Comparison of ENCODE assay signal across 7 cellular contexts in the genomic region with DNA sequence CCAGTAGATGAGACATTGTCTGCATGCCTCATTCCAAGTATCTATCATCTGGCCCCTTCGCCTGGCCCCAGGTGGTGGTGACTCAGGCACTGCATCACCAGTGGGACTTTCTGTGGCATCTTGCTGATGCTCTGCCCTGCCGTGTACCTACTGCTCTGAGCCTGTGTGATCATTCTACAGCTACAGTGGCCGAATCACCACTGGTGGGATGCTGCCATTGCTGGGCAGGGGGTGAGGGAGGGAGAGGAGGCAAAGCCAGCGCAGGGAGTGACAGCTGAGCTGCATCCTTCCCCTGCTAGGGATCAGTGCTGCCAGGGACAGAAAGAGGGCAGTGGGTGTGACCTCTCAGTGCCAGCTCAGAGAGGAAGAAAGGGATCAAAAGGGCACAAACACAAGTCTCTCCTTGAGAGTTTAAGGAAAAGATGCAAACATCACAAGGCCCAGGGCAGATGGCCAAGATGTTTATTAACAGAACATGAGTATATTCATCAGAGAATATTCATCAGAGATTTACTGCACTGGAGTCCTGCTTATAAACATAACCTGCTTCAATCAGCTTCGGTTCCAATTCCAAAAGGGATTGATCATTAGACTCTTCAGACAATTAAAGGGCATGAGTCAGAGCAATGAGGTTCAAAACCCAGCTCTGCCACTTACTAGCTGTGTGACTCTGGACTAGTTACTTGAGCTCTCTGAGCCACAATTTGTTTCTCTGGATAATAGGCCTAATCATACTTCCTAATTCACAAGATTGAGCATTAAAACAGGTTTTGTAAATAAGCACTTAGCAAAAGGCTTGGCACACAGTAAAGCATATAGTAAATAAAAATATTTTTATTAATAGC.
DNase-seq lines count a peak whose midpoint lies in the region; ATAC-seq and TF ChIP-seq lines count a peak whose summit lies in the region.

No MANE protein-coding gene starts in this region.

- H3K27me3 Mint-ChIP-seq in HFFc6 (ENCODE audit: insufficient read depth): no peaks in the 10 kb centered on the region; the same call in none of the 2 replicates

- H3K9me3 Mint-ChIP-seq in HFFc6: no peaks in the 10 kb centered on the region
- no peaks in the 10 kb centered on the region for H3K9me3 Mint-ChIP-seq in stimulated activated effector memory CD8-positive, alpha-beta T cell treated with anti-CD3 and anti-CD28 coated beads, Interleukin-12 subunit alpha, Interleukin-12 subunit beta, amount 100 ng/mL, for 72 hours

- H3K4me3 Mint-ChIP-seq in HFFc6: no peak overlapping the region
- peak overlapping the region; percentile 36 for H3K4me3 Mint-ChIP-seq in stimulated activated effector memory CD8-positive, alpha-beta T cell treated with anti-CD3 and anti-CD28 coated beads, Interleukin-12 subunit alpha, Interleukin-12 subunit beta, amount 100 ng/mL, for 72 hours

- ATAC-seq in stimulated activated effector memory CD8-positive, alpha-beta T cell treated with anti-CD3 and anti-CD28 coated beads, Interleukin-12 subunit alpha, Interleukin-12 subunit beta, amount 100 ng/mL, for 72 hours: peak; percentile 100
- ATAC-seq in HG03378 (IDR thresholded peaks at IDR 0.05; ENCODE audit: unreplicated experiment): no peak

- H3K4me1 Mint-ChIP-seq in HFFc6 (ENCODE audit: low read depth): peaks cover 24% of the 10 kb centered on the region
- H3K4me1 Mint-ChIP-seq in stimulated activated effector memory CD8-positive, alpha-beta T cell treated with anti-CD3 and anti-CD28 coated beads, Interleukin-12 subunit alpha, Interleukin-12 subunit beta, amount 100 ng/mL, for 72 hours: peaks cover 15% of the 10 kb centered on the region

- DNase-seq in HFFc6: peak; percentile 62
- DNase-seq in activated CD4-positive, alpha-beta T cell treated with anti-CD3 and anti-CD28 coated beads, Interleukin-2, amount 50 U/mL, for 24 hours (ENCODE audit: low read depth in 1 of 2, low spot score in 1 of 2): peak; percentile 26 to 77
- DNase-seq in foreskin melanocyte: peak; percentile 43
- peak; percentile 43 to 75 for DNase-seq in stimulated activated effector memory CD8-positive, alpha-beta T cell treated with anti-CD3 and anti-CD28 coated beads, Interleukin-12 subunit alpha, Interleukin-12 subunit beta, amount 100 ng/mL, for 72 hours (ENCODE audit: low spot score in 2 of 2)
- no peak for DNase-seq in NCI-H2171 treated with DMSO at 0.1 percent for 48 hours (lab: John Stamatoyannopoulos, UW)
- no peak for DNase-seq in NCI-H2196 treated with DMSO at 0.1 percent for 48 hours (lab: John Stamatoyannopoulos, UW; ENCODE audit: unreplicated experiment)

- H3K36me3 Mint-ChIP-seq in HFFc6 (ENCODE audit: low read depth): no peaks in the 10 kb centered on the region
- no peaks in the 10 kb centered on the region for H3K36me3 Mint-ChIP-seq in stimulated activated effector memory CD8-positive, alpha-beta T cell treated with anti-CD3 and anti-CD28 coated beads, Interleukin-12 subunit alpha, Interleukin-12 subunit beta, amount 100 ng/mL, for 72 hours

- TF ChIP-seq CTCF in HFFc6 (IDR thresholded peaks at IDR 0.05): no peak

- peak overlapping the region; percentile 15; the same call in 1 of the 2 replicates for H3K27ac Mint-ChIP-seq in HFFc6
- peak overlapping the region; percentile 73 for H3K27ac Mint-ChIP-seq in stimulated activated effector memory CD8-positive, alpha-beta T cell treated with anti-CD3 and anti-CD28 coated beads, Interleukin-12 subunit alpha, Interleukin-12 subunit beta, amount 100 ng/mL, for 72 hours

Comparison
In these comparisons a context has a peak if more than half of its experiments do, and no peak if none do; other contexts are left out.
1. DNase-seq: peak in HFFc6 (single experiment), activated CD4-positive, alpha-beta T cell treated with anti-CD3 and anti-CD28 coated beads, Interleukin-2, amount 50 U/mL, for 24 hours (2 of 2), foreskin melanocyte (single experiment) and stimulated activated effector memory CD8-positive, alpha-beta T cell treated with anti-CD3 and anti-CD28 coated beads, Interleukin-12 subunit alpha, Interleukin-12 subunit beta, amount 100 ng/mL, for 72 hours (2 of 2); none in NCI-H2171 treated with DMSO at 0.1 percent for 48 hours (single experiment) and NCI-H2196 treated with DMSO at 0.1 percent for 48 hours (single experiment).